In genomic region chr15:44427756-44428724, GRCh38 we compare ENCODE assay signal across 8 cellular contexts. TPM values are rescaled to one million over a fixed set of nuclear protein-coding genes. Genes with fewer than 3 reads are reported as not detected.
DNase-seq lines count a peak whose midpoint lies in the region; ATAC-seq and TF ChIP-seq lines count a peak whose summit lies in the region.

No MANE protein-coding gene starts in this region.

- H3K4me1 Mint-ChIP-seq in activated CD8-positive, alpha-beta memory T cell treated with anti-CD3 and anti-CD28 coated beads, Interleukin-2, amount 10 ng/mL, durations not matched to agents 7 days and 5 days: peaks cover 34% of the 10 kb centered on the region
- H3K4me1 Mint-ChIP-seq in activated naive CD8-positive, alpha-beta T cell treated with anti-CD3 and anti-CD28 coated beads, Interleukin-2, amount 10 ng/mL, durations not matched to agents 7 days and 5 days: peaks cover 29% of the 10 kb centered on the region

- H3K27ac Mint-ChIP-seq in activated CD8-positive, alpha-beta memory T cell treated with anti-CD3 and anti-CD28 coated beads, Interleukin-2, amount 10 ng/mL, durations not matched to agents 7 days and 5 days: peak overlapping the region; percentile 99
- peak overlapping the region; percentile 96 for H3K27ac Mint-ChIP-seq in activated naive CD8-positive, alpha-beta T cell treated with anti-CD3 and anti-CD28 coated beads, Interleukin-2, amount 10 ng/mL, durations not matched to agents 7 days and 5 days

- no peak for TF ChIP-seq POLR2A in sigmoid colon (IDR thresholded peaks at IDR 0.05)

- H3K9me3 ChIP-seq in right cardiac atrium (ENCODE audit: control insufficient read depth, low read length) (no peaks in the 10 kb centered on the region), sigmoid colon (no peaks in the 10 kb centered on the region)

- intact Hi-C loops in right cardiac atrium (cut with DNase I) (no loop called here), sigmoid colon (cut with DNase I) (loop anchor here (2.0 to 10.0 kb wide), 4 partner anchors 109 to 767 kb away; partner anchors contain the start of genes EIF3J and GOLM2)

- peaks cover 22% of the 10 kb centered on the region for H3K36me3 Mint-ChIP-seq in activated CD8-positive, alpha-beta memory T cell treated with anti-CD3 and anti-CD28 coated beads, Interleukin-2, amount 10 ng/mL, durations not matched to agents 7 days and 5 days
- H3K36me3 Mint-ChIP-seq in activated naive CD8-positive, alpha-beta T cell treated with anti-CD3 and anti-CD28 coated beads, Interleukin-2, amount 10 ng/mL, durations not matched to agents 7 days and 5 days: peaks cover 18% of the 10 kb centered on the region

- no peaks in the 10 kb centered on the region for H3K27me3 Mint-ChIP-seq in activated CD8-positive, alpha-beta memory T cell treated with anti-CD3 and anti-CD28 coated beads, Interleukin-2, amount 10 ng/mL, durations not matched to agents 7 days and 5 days
- no peaks in the 10 kb centered on the region for H3K27me3 Mint-ChIP-seq in activated naive CD8-positive, alpha-beta T cell treated with anti-CD3 and anti-CD28 coated beads, Interleukin-2, amount 10 ng/mL, durations not matched to agents 7 days and 5 days

- DNase-seq in activated CD8-positive, alpha-beta memory T cell treated with anti-CD3 and anti-CD28 coated beads, Interleukin-2, amount 10 ng/mL, durations not matched to agents 7 days and 5 days: no peak
- no peak for DNase-seq in activated CD8-positive, alpha-beta memory T cell treated with anti-CD3 and anti-CD28 coated beads, Interleukin-2, amount 50 U/mL, for 4 hours
- DNase-seq in HFF-Myc (ENCODE audit: extremely low read depth, low read depth) (no peak), NCI-H1930 (lab: John Stamatoyannopoulos, UW) (peak; percentile 57 to 79), right cardiac atrium (no peak), sigmoid colon (no peak), GF-D8 (lab: John Stamatoyannopoulos, UW) (no peak)
- DNase-seq in activated naive CD8-positive, alpha-beta T cell treated with anti-CD3 and anti-CD28 coated beads, Interleukin-2, amount 10 ng/mL, durations not matched to agents 7 days and 5 days: no peak

- under 1% methylated on average over 27 of the region's 27 CpGs for WGBS in right cardiac atrium
- WGBS in sigmoid colon, 2 donors: 1% methylated on average over 27 of the region's 27 CpGs

- H3K27me3 ChIP-seq in right cardiac atrium (ENCODE audit: control insufficient read depth, insufficient read depth) (no peaks in the 10 kb centered on the region), sigmoid colon (no peaks in the 10 kb centered on the region)

- no peak for TF ChIP-seq EP300 in sigmoid colon (IDR thresholded peaks at IDR 0.05)

- H3K9me3 Mint-ChIP-seq in activated CD8-positive, alpha-beta memory T cell treated with anti-CD3 and anti-CD28 coated beads, Interleukin-2, amount 10 ng/mL, durations not matched to agents 7 days and 5 days (ENCODE audit: low read depth): no peaks in the 10 kb centered on the region
- H3K9me3 Mint-ChIP-seq in activated naive CD8-positive, alpha-beta T cell treated with anti-CD3 and anti-CD28 coated beads, Interleukin-2, amount 10 ng/mL, durations not matched to agents 7 days and 5 days: no peaks in the 10 kb centered on the region

- ATAC-seq in activated CD8-positive, alpha-beta memory T cell treated with anti-CD3 and anti-CD28 coated beads, Interleukin-2, amount 10 ng/mL, durations not matched to agents 7 days and 5 days: peak; percentile 13
- ATAC-seq in activated naive CD8-positive, alpha-beta T cell treated with anti-CD3 and anti-CD28 coated beads, Interleukin-2, amount 10 ng/mL, durations not matched to agents 7 days and 5 days (ENCODE audit: low read depth): peak; percentile 11
- ATAC-seq in right cardiac atrium: peak; percentile 23 to 41

- H3K4me3 Mint-ChIP-seq in activated CD8-positive, alpha-beta memory T cell treated with anti-CD3 and anti-CD28 coated beads, Interleukin-2, amount 10 ng/mL, durations not matched to agents 7 days and 5 days: peak overlapping the region; percentile 93
- peak overlapping the region; percentile 91 for H3K4me3 Mint-ChIP-seq in activated naive CD8-positive, alpha-beta T cell treated with anti-CD3 and anti-CD28 coated beads, Interleukin-2, amount 10 ng/mL, durations not matched to agents 7 days and 5 days

- peak overlapping the region; percentile 99 for H3K4me3 ChIP-seq in HFF-Myc (replicated peaks; ENCODE audit: low read depth, low read length)
- H3K4me3 ChIP-seq in right cardiac atrium (ENCODE audit: low read length): peak overlapping the region; percentile 88
- peak overlapping the region; percentile 66 to 89 (median 82) for H3K4me3 ChIP-seq in sigmoid colon

- H3K4me1 ChIP-seq in right cardiac atrium (ENCODE audit: control insufficient read depth, insufficient read depth, low read length): no peaks in the 10 kb centered on the region
- H3K4me1 ChIP-seq in sigmoid colon: peaks cover 0 to 33% (median 26%) of the 10 kb centered on the region in 4 donors

- CTCF ChIA-PET in activated CD8-positive, alpha-beta memory T cell treated with anti-CD3 and anti-CD28 coated beads, Interleukin-2, amount 10 ng/mL, durations not matched to agents 7 days and 5 days (lab: Charles Lee): interaction anchor here (0.7 to 3.2 kb wide), 13 partner anchors 12 to 235 kb away, joined by 3 to 21 read pairs (median 3); partner anchors contain the start of genes EIF3J, GOLM2 and SPG11

- H3K27ac ChIP-seq in right cardiac atrium (ENCODE audit: low read length) (peak overlapping the region; percentile 66), sigmoid colon (peak overlapping the region; percentile 92 to 95 (median 94))

- peaks cover 0 to 4% (median 0%) of the 10 kb centered on the region in 4 donors for H3K36me3 ChIP-seq in sigmoid colon

- no peak for TF ChIP-seq CTCF in HFF-Myc (IDR thresholded peaks at IDR 0.05; ENCODE audit: low read depth, low read length, missing control alignments)
- TF ChIP-seq CTCF in sigmoid colon (IDR thresholded peaks at IDR 0.05): no peak

- POLR2A ChIA-PET in activated naive CD8-positive, alpha-beta T cell treated with anti-CD3 and anti-CD28 coated beads, Interleukin-2, amount 10 ng/mL, durations not matched to agents 7 days and 5 days (lab: Charles Lee): interaction anchor here (0.5 to 3.5 kb wide), 8 partner anchors 18 to 301 kb away, joined by 3 to 62 read pairs (median 4); partner anchors contain the start of genes EIF3J and GOLM2

RNA-seq across cellular contexts. Expression of gene CTDSPL2, which starts 0.6 kb away (rescaled TPM):
- 10 to 100 TPM; 65.9 to 75.8 TPM for total RNA-seq in activated CD8-positive, alpha-beta memory T cell treated with anti-CD3 and anti-CD28 coated beads, Interleukin-2, amount 10 ng/mL, durations not matched to agents 7 days and 5 days
- 10 to 100 TPM; 82.9 to 87.5 TPM for total RNA-seq in activated naive CD8-positive, alpha-beta T cell treated with anti-CD3 and anti-CD28 coated beads, Interleukin-2, amount 10 ng/mL, durations not matched to agents 7 days and 5 days
- total RNA-seq in right cardiac atrium (10 to 100 TPM; 18.5 to 25.7 (median 22.8) TPM), sigmoid colon (10 to 100 TPM; 25.4 to 57.8 (median 44.9) TPM)
- polyA plus RNA-seq in right cardiac atrium (4.8 TPM), sigmoid colon (10 to 100 TPM in 1 of 3 donors, 1 to 10 TPM in 2; 5.4 to 10.7 (median 5.8) TPM)

Comparison
In these comparisons a context has a peak if more than half of its experiments do, and no peak if none do; other contexts are left out.
1. DNase-seq: peak in NCI-H1930 (2 of 2); none in activated CD8-positive, alpha-beta memory T cell treated with anti-CD3 and anti-CD28 coated beads, Interleukin-2, amount 10 ng/mL, durations not matched to agents 7 days and 5 days (single experiment), activated CD8-positive, alpha-beta memory T cell treated with anti-CD3 and anti-CD28 coated beads, Interleukin-2, amount 50 U/mL, for 4 hours (single experiment), HFF-Myc (single experiment), activated naive CD8-positive, alpha-beta T cell treated with anti-CD3 and anti-CD28 coated beads, Interleukin-2, amount 10 ng/mL, durations not matched to agents 7 days and 5 days (single experiment), right cardiac atrium (0 of 3), sigmoid colon (single experiment) and GF-D8 (single experiment).
2. Peak in every context shown above with its lines, with median percentiles within 50 percentile points of each other: ATAC-seq and H3K4me3 ChIP-seq.